In the genomic region with DNA sequence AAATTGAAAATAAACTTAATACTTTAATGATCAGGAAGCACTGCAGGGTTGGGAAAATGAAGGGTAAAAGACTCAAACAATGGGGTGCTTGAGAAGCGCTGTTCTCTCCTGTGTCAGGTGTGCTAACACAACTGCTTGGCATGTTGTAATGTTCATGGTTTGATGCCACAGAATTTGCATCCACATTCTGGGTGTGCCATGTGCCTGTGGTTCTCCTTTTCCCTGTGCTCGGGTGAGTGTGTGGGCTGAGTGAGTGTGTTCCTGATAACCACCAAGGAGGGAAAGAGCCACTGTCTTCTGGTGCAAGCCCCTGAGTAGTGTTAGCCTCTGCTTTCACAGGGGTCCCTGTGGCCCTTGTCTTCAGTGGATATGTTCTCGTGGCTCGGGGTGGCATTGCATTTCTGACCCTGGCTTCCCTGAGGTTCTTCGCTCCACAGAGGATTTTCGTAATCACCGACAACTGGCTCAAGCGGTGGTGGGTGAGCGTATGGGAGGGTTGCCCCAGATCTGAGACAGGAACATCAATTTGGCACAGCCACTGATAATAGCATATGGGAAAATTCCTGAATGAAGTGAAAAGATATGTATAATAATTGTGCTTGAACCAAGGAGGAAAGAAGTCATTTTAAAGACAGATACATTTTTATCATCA, we compare ENCODE assay signal across 1 cellular context.
TF ChIP-seq lines count a peak whose summit lies in the region.

No MANE protein-coding gene starts in this region.

TF ChIP-seq in H1, 55 proteins besides CTCF, POLR2A, EP300 and RAD21 (continued from another document):
- TF ChIP-seq CHD7 (IDR thresholded peaks at IDR 0.05; ENCODE audit: insufficient replicate concordance, low read length) (no peak), POU5F1 (IDR thresholded peaks at IDR 0.05; ENCODE audit: low read depth, low read length) (no peak), CHD2 (IDR thresholded peaks at IDR 0.05; ENCODE audit: low read length) (no peak), NRF1 (IDR thresholded peaks at IDR 0.05; ENCODE audit: low read depth, low read length) (no peak), BCL11A (IDR thresholded peaks at IDR 0.05; ENCODE audit: low read depth in 2 of 2, low read length in 2 of 2) (no peak), NANOG (IDR thresholded peaks at IDR 0.05; ENCODE audit: insufficient read depth, low read depth, low read length, poor library complexity, severe bottlenecking) (no peak), RBBP5 (IDR thresholded peaks at IDR 0.05; ENCODE audit: borderline replicate concordance, low read depth, low read length) (no peak), FOSL1 (IDR thresholded peaks at IDR 0.05; ENCODE audit: insufficient read depth, low read depth, low read length) (no peak), SIRT6 (IDR thresholded peaks at IDR 0.05; ENCODE audit: low read length) (no peak), JUND (IDR thresholded peaks at IDR 0.05; ENCODE audit: low read length) (no peak), POLR2AphosphoS5 (IDR thresholded peaks at IDR 0.05; ENCODE audit: low read depth, low read length) (no peak), SIX5 (IDR thresholded peaks at IDR 0.05; ENCODE audit: low read depth, low read length) (no peak), KDM1A (IDR thresholded peaks at IDR 0.05; ENCODE audit: borderline replicate concordance, low read length) (no peak), SP4 (IDR thresholded peaks at IDR 0.05; ENCODE audit: low read length) (no peak), JUN (IDR thresholded peaks at IDR 0.05; ENCODE audit: low read depth, low read length) (no peak)
- TF ChIP-seq, protein P1, sequence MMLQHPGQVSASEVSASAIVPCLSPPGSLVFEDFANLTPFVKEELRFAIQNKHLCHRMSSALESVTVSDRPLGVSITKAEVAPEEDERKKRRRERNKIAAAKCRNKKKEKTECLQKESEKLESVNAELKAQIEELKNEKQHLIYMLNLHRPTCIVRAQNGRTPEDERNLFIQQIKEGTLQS (IDR thresholded peaks at IDR 0.05; ENCODE audit: insufficient read depth, low read depth, low read length) = no peak
